15 cellular contexts compared by ENCODE assay signal in the genomic region with DNA sequence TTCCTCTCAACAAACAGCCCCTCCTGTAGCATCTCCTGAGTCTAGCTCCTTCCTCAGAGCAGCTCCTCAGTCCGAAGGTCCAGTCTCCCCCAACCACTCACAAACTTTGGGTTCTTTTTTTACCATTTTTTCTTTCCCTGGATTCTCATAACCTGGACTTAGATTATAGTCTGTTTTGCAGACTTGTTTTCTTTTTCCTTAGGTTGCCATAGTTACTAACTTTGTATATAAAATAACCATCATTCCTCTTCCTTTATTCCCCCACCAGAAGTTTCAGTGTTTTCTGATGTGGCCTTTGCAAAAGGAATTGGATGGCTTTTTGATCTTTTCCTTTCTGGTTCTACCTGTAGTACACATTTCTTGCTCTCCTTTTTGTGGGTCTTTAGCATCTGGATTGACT. TPM values are rescaled to one million over a fixed set of nuclear protein-coding genes. Genes with fewer than 3 reads are reported as not detected.
DNase-seq lines count a peak whose midpoint lies in the region; ATAC-seq and TF ChIP-seq lines count a peak whose summit lies in the region.
"Had no signal": no experiment of that assay in that cellular context is flagged by ENCODE, and none has a peak within 500 bp of the region (broad histone marks: within the 10 kb centered on the region; RNA-seq: fewer than 3 reads in every experiment).

No MANE protein-coding gene starts in this region.

- ATAC-seq in CD8-positive, alpha-beta T cell, result no peak
- ATAC-seq in PC-3, result no peak
- ATAC-seq in gastroesophageal sphincter, result no peak
- ATAC-seq in psoas muscle, result no peak

- H3K27me3 ChIP-seq in CD8-positive, alpha-beta T cell (ENCODE audit: insufficient read depth, low read length), result no peaks in the 10 kb centered on the region
- no peaks in the 10 kb centered on the region for H3K27me3 ChIP-seq in PC-3 (ENCODE audit: low read length)
- no peaks in the 10 kb centered on the region for H3K27me3 ChIP-seq in gastroesophageal sphincter
- no peaks in the 10 kb centered on the region for H3K27me3 ChIP-seq in psoas muscle (ENCODE audit: insufficient read depth in 3 of 3, low read length in 2 of 3)
- H3K27me3 ChIP-seq: breast epithelium, dorsolateral prefrontal cortex, neutrophil had no signal

- POLR2A ChIA-PET in CD8-positive, alpha-beta T cell (lab: Charles Lee), result interaction anchor here (1.0 kb wide), 1 partner anchor 11 kb away, joined by 4 read pairs; no protein-coding TSS in a partner anchor
- POLR2A ChIA-PET in PC-3 (lab: Charles Lee; ENCODE audit: unreplicated experiment), result no interaction called here

- H2AFZ ChIP-seq in PC-3 (ENCODE audit: low read length), result no peak overlapping the region

- no peaks in the 10 kb centered on the region for H3F3A ChIP-seq in PC-3 (ENCODE audit: low read length, unreplicated experiment)

- TF ChIP-seq EP300 in gastroesophageal sphincter (IDR thresholded peaks at IDR 0.05), result no peak

- H3K27ac ChIP-seq in CD8-positive, alpha-beta T cell (ENCODE audit: low read depth, low read length), result no peak overlapping the region
- H3K27ac ChIP-seq in PC-3 (ENCODE audit: low read length) (no peak overlapping the region), gastroesophageal sphincter (peak overlapping the region in 3 of 4 donors; percentile 44 to 69 (median 63)), psoas muscle (peak overlapping the region; percentile 3)
- H3K27ac ChIP-seq: breast epithelium, neutrophil had no signal

- WGBS in gastroesophageal sphincter (ENCODE audit: low coverage in 1 of 2), 2 donors, result 40 to 45% methylated on average over 1 of the region's 1 CpG
- WGBS in psoas muscle, 3 donors, result 39 to 57% (median 56%) methylated on average over 1 of the region's 1 CpG

- peaks cover 63% of the 10 kb centered on the region for H3K36me3 Mint-ChIP-seq in CD8-positive, alpha-beta T cell

- H3K4me3 ChIP-seq in CD8-positive, alpha-beta T cell (ENCODE audit: low read depth, low read length), result no peak overlapping the region
- H3K4me3 ChIP-seq in PC-3 (ENCODE audit: low read length) (no peak overlapping the region), gastroesophageal sphincter (no peak overlapping the region), psoas muscle (no peak overlapping the region)
- H3K4me3 ChIP-seq: breast epithelium, dorsolateral prefrontal cortex had no signal

- peak overlapping the region; percentile 29 for H3K27ac Mint-ChIP-seq in CD8-positive, alpha-beta T cell
- H3K27ac Mint-ChIP-seq: H9 had no signal

- no peak for DNase-seq in CD8-positive, alpha-beta T cell
- no peak for DNase-seq in PC-3
- DNase-seq in psoas muscle, result no peak
- no peak for DNase-seq in HUDEP-2 (lab: John Stamatoyannopoulos, UW; ENCODE audit: unreplicated experiment in 76 of 76)
- no peak for DNase-seq in activated CD8-positive, alpha-beta memory T cell treated with anti-CD3 and anti-CD28 coated beads for 24 hours
- no peak for DNase-seq in NCI-H1048 (lab: John Stamatoyannopoulos, UW)
- DNase-seq: activated T-cell treated with anti-CD3 and anti-CD28 coated beads for 4 hours, dorsolateral prefrontal cortex, H9, NCI-H1694 treated with DMSO at 0.1 percent for 48 hours, NCI-H345, RPMI8226 had no signal

- H3K9ac ChIP-seq in PC-3 (ENCODE audit: low read length), result no peak overlapping the region

- CTCF ChIA-PET in CD8-positive, alpha-beta T cell (lab: Charles Lee), result interaction anchor here (0.9 kb wide), 1 partner anchor 11 kb away, joined by 3 read pairs; no protein-coding TSS in a partner anchor
- CTCF ChIA-PET in PC-3 (lab: Charles Lee), result no interaction called here

- no peaks in the 10 kb centered on the region for H3K27me3 Mint-ChIP-seq in CD8-positive, alpha-beta T cell (ENCODE audit: low read depth)

- intact Hi-C loops in CD8-positive, alpha-beta T cell (cut with DNase I, micrococcal nuclease), result no loop called here
- intact Hi-C loops in PC-3 (cut with micrococcal nuclease), result no loop called here
- intact Hi-C loops in psoas muscle (cut with DNase I), result no loop called here

- TF ChIP-seq CTCF in CD8-positive, alpha-beta T cell (IDR thresholded peaks at IDR 0.05), result no peak
- TF ChIP-seq CTCF in PC-3 (conservative IDR thresholded peaks at IDR 0.05; ENCODE audit: low read depth, low read length) (no peak), gastroesophageal sphincter (IDR thresholded peaks at IDR 0.05) (no peak), psoas muscle (IDR thresholded peaks at IDR 0.05) (no peak)

- H4K20me1 ChIP-seq in PC-3 (ENCODE audit: low read length), result peaks cover 61% of the 10 kb centered on the region

- TF ChIP-seq POLR2A in gastroesophageal sphincter (IDR thresholded peaks at IDR 0.05), result no peak

- H3K9me3 Mint-ChIP-seq in CD8-positive, alpha-beta T cell, result no peaks in the 10 kb centered on the region
- H3K9me3 Mint-ChIP-seq: H9 had no signal

- H3K4me2 ChIP-seq in PC-3 (ENCODE audit: low read length), result peak overlapping the region; percentile 43; the same call in 1 of the 2 replicates

- H3K4me3 Mint-ChIP-seq in CD8-positive, alpha-beta T cell, result no peak overlapping the region
- H3K4me3 Mint-ChIP-seq: H9 had no signal

- peaks cover 8% of the 10 kb centered on the region for H3K36me3 ChIP-seq in CD8-positive, alpha-beta T cell (ENCODE audit: insufficient read depth, low read length)
- H3K36me3 ChIP-seq in PC-3 (ENCODE audit: low read depth, low read length) (peaks cover 41% of the 10 kb centered on the region), gastroesophageal sphincter (peaks cover 0 to 29% of the 10 kb centered on the region in 2 donors), psoas muscle (ENCODE audit: insufficient read depth in 1 of 2, low read depth in 1 of 2) (peaks cover 3 to 27% of the 10 kb centered on the region in 2 donors)

- H3K4me1 Mint-ChIP-seq in CD8-positive, alpha-beta T cell (ENCODE audit: low read depth), result peaks cover 81% of the 10 kb centered on the region

- peaks cover 48% of the 10 kb centered on the region for H3K4me1 ChIP-seq in CD8-positive, alpha-beta T cell (ENCODE audit: insufficient read depth, low read length)
- H3K4me1 ChIP-seq in PC-3 (ENCODE audit: insufficient read depth, low read length) (peaks cover 32% of the 10 kb centered on the region), gastroesophageal sphincter (peaks cover 9 to 86% (median 34%) of the 10 kb centered on the region in 3 donors), psoas muscle (peaks cover 33% of the 10 kb centered on the region)

- BruUV-seq in PC-3 (replicated peaks; lab: Mats Ljungman, UMichigan), result no TSS peak

- H3K79me2 ChIP-seq in PC-3 (ENCODE audit: low read length), result peaks cover 100% of the 10 kb centered on the region

- H3K9me2 ChIP-seq in PC-3 (replicated peaks; ENCODE audit: low read length), result no peaks in the 10 kb centered on the region

- H3K9me3 ChIP-seq in CD8-positive, alpha-beta T cell (ENCODE audit: low read length), result no peaks in the 10 kb centered on the region
- H3K9me3 ChIP-seq in PC-3 (ENCODE audit: low read length), result no peaks in the 10 kb centered on the region
- no peaks in the 10 kb centered on the region for H3K9me3 ChIP-seq in gastroesophageal sphincter
- H3K9me3 ChIP-seq in psoas muscle, result no peaks in the 10 kb centered on the region
- H3K9me3 ChIP-seq: breast epithelium, neutrophil had no signal

RNA-seq across cellular contexts. Expression of a gene that starts 12.9 kb away (rescaled TPM):
- 10 to 100 TPM; 17.1 to 17.5 TPM for total RNA-seq in CD8-positive, alpha-beta T cell
- total RNA-seq in PC-3 (2014; rRNA removed), result 38.4 and 54.3 TPM in 2 replicates
- 10 to 100 TPM; 18.3 to 24.6 (median 20.4) TPM for total RNA-seq in gastroesophageal sphincter
- total RNA-seq in psoas muscle, result 1 to 10 TPM; 4.8 to 8.3 (median 5.4) TPM
- 1 to 10 TPM; 2.5 to 3.4 (median 2.7) TPM for polyA plus RNA-seq in psoas muscle

Comparison
In these comparisons a context has a peak if more than half of its experiments do, and no peak if none do; other contexts are left out.
1. H3K27ac ChIP-seq: peak in gastroesophageal sphincter (3 of 4) and psoas muscle (single experiment); none in CD8-positive, alpha-beta T cell (single experiment) and PC-3 (single experiment).